In genomic region chr1:160708821-160709220, GRCh38 we compare ENCODE assay signal across 11 cellular contexts. TPM values are rescaled to one million over a fixed set of nuclear protein-coding genes. Genes with fewer than 3 reads are reported as not detected.
A peak's percentile ranks its signal among the peaks of the same experiment; 100 is the strongest.
DNase-seq lines count a peak whose midpoint lies in the region; ATAC-seq and TF ChIP-seq lines count a peak whose summit lies in the region.
"Had no signal": no experiment of that assay in that cellular context is flagged by ENCODE, and none has a peak within 500 bp of the region (broad histone marks: within the 10 kb centered on the region; RNA-seq: fewer than 3 reads in every experiment).

No MANE protein-coding gene starts in this region.

- H3K36me3 Mint-ChIP-seq in activated CD8-positive, alpha-beta memory T cell treated with anti-CD3 and anti-CD28 coated beads, Interleukin-2, amount 10 ng/mL, durations not matched to agents 7 days and 5 days: peaks cover 26% of the 10 kb centered on the region
- peaks cover 21% of the 10 kb centered on the region for H3K36me3 Mint-ChIP-seq in activated CD4-positive, alpha-beta T cell treated with anti-CD3 and anti-CD28 coated beads, Interleukin-2, amount 10 ng/mL, durations not matched to agents 7 days and 5 days (ENCODE audit: low read depth)
- H3K36me3 Mint-ChIP-seq in stimulated activated memory B cell treated with anti-CD40 and anti-IgM and Interleukin-4, amounts not matched to agents 10 μg/mL and 1 μg/mL and 100 μg/mL, for 72 hours: peaks cover 14% of the 10 kb centered on the region

- no peak for TF ChIP-seq CTCF in lower leg skin (IDR thresholded peaks at IDR 0.05)

- ATAC-seq in activated CD8-positive, alpha-beta memory T cell treated with anti-CD3 and anti-CD28 coated beads, Interleukin-2, amount 10 ng/mL, durations not matched to agents 7 days and 5 days: peak; percentile 25
- ATAC-seq in HG02798 (IDR thresholded peaks at IDR 0.05; ENCODE audit: poor library complexity, unreplicated experiment): peak; percentile 37
- ATAC-seq in stimulated activated memory B cell treated with anti-CD40 and anti-IgM and Interleukin-4, amounts not matched to agents 10 μg/mL and 1 μg/mL and 100 μg/mL, for 72 hours: peak; percentile 10

- no peak overlapping the region for H3K4me3 ChIP-seq in lower leg skin (ENCODE audit: low read depth, poor library complexity, severe bottlenecking)

- no peak overlapping the region for H3K4me3 Mint-ChIP-seq in activated CD8-positive, alpha-beta memory T cell treated with anti-CD3 and anti-CD28 coated beads, Interleukin-2, amount 10 ng/mL, durations not matched to agents 7 days and 5 days
- H3K4me3 Mint-ChIP-seq in activated CD4-positive, alpha-beta T cell treated with anti-CD3 and anti-CD28 coated beads, Interleukin-2, amount 10 ng/mL, durations not matched to agents 7 days and 5 days: no peak overlapping the region
- H3K4me3 Mint-ChIP-seq in stimulated activated memory B cell treated with anti-CD40 and anti-IgM and Interleukin-4, amounts not matched to agents 10 μg/mL and 1 μg/mL and 100 μg/mL, for 72 hours: no peak overlapping the region

- no peak for TF ChIP-seq POLR2A in lower leg skin (IDR thresholded peaks at IDR 0.05)

- H3K4me1 Mint-ChIP-seq in activated CD8-positive, alpha-beta memory T cell treated with anti-CD3 and anti-CD28 coated beads, Interleukin-2, amount 10 ng/mL, durations not matched to agents 7 days and 5 days: peaks cover 41% of the 10 kb centered on the region
- H3K4me1 Mint-ChIP-seq in activated CD4-positive, alpha-beta T cell treated with anti-CD3 and anti-CD28 coated beads, Interleukin-2, amount 10 ng/mL, durations not matched to agents 7 days and 5 days: peaks cover 45% of the 10 kb centered on the region
- H3K4me1 Mint-ChIP-seq in stimulated activated memory B cell treated with anti-CD40 and anti-IgM and Interleukin-4, amounts not matched to agents 10 μg/mL and 1 μg/mL and 100 μg/mL, for 72 hours: peaks cover 37% of the 10 kb centered on the region

- no peak overlapping the region for H3K27ac Mint-ChIP-seq in activated CD8-positive, alpha-beta memory T cell treated with anti-CD3 and anti-CD28 coated beads, Interleukin-2, amount 10 ng/mL, durations not matched to agents 7 days and 5 days
- no peak overlapping the region for H3K27ac Mint-ChIP-seq in activated CD4-positive, alpha-beta T cell treated with anti-CD3 and anti-CD28 coated beads, Interleukin-2, amount 10 ng/mL, durations not matched to agents 7 days and 5 days
- H3K27ac Mint-ChIP-seq in stimulated activated memory B cell treated with anti-CD40 and anti-IgM and Interleukin-4, amounts not matched to agents 10 μg/mL and 1 μg/mL and 100 μg/mL, for 72 hours: no peak overlapping the region

- DNase-seq in activated CD8-positive, alpha-beta memory T cell treated with anti-CD3 and anti-CD28 coated beads, Interleukin-2, amount 10 ng/mL, durations not matched to agents 7 days and 5 days: peak; percentile 69
- no peak for DNase-seq in activated CD8-positive, alpha-beta memory T cell treated with anti-CD3 and anti-CD28 coated beads, Interleukin-2, amount 50 U/mL, for 4 hours
- peak; percentile 53 for DNase-seq in activated CD4-positive, alpha-beta T cell treated with anti-CD3 and anti-CD28 coated beads, Interleukin-2, amount 10 ng/mL, durations not matched to agents 7 days and 5 days
- DNase-seq in lower leg skin (ENCODE audit: low spot score in 2 of 2) (no peak), GF-D8 (lab: John Stamatoyannopoulos, UW) (no peak), kidney tubule cell (ENCODE audit: low spot score) (no peak)
- DNase-seq: NCI-H774 had no signal

- POLR2A ChIA-PET in activated CD4-positive, alpha-beta T cell treated with anti-CD3 and anti-CD28 coated beads, Interleukin-2, amount 10 ng/mL, durations not matched to agents 7 days and 5 days (lab: Charles Lee): interaction anchor here (0.7 to 1.1 kb wide), 2 partner anchors 14 to 36 kb away, joined by 3 read pairs; no protein-coding TSS in a partner anchor

- H3K9me3 Mint-ChIP-seq in activated CD8-positive, alpha-beta memory T cell treated with anti-CD3 and anti-CD28 coated beads, Interleukin-2, amount 10 ng/mL, durations not matched to agents 7 days and 5 days (ENCODE audit: low read depth): no peaks in the 10 kb centered on the region
- H3K9me3 Mint-ChIP-seq in activated CD4-positive, alpha-beta T cell treated with anti-CD3 and anti-CD28 coated beads, Interleukin-2, amount 10 ng/mL, durations not matched to agents 7 days and 5 days: no peaks in the 10 kb centered on the region
- H3K9me3 Mint-ChIP-seq in stimulated activated memory B cell treated with anti-CD40 and anti-IgM and Interleukin-4, amounts not matched to agents 10 μg/mL and 1 μg/mL and 100 μg/mL, for 72 hours: no peaks in the 10 kb centered on the region

- H3K27me3 Mint-ChIP-seq in activated CD8-positive, alpha-beta memory T cell treated with anti-CD3 and anti-CD28 coated beads, Interleukin-2, amount 10 ng/mL, durations not matched to agents 7 days and 5 days: no peaks in the 10 kb centered on the region
- H3K27me3 Mint-ChIP-seq in activated CD4-positive, alpha-beta T cell treated with anti-CD3 and anti-CD28 coated beads, Interleukin-2, amount 10 ng/mL, durations not matched to agents 7 days and 5 days: no peaks in the 10 kb centered on the region
- no peaks in the 10 kb centered on the region for H3K27me3 Mint-ChIP-seq in stimulated activated memory B cell treated with anti-CD40 and anti-IgM and Interleukin-4, amounts not matched to agents 10 μg/mL and 1 μg/mL and 100 μg/mL, for 72 hours

- CTCF ChIA-PET in activated CD8-positive, alpha-beta memory T cell treated with anti-CD3 and anti-CD28 coated beads, Interleukin-2, amount 10 ng/mL, durations not matched to agents 7 days and 5 days (lab: Charles Lee): interaction anchor here (1.0 to 4.5 kb wide), 10 partner anchors 14 to 127 kb away, joined by 3 to 61 read pairs (median 10); no protein-coding TSS in a partner anchor
- CTCF ChIA-PET in activated CD4-positive, alpha-beta T cell treated with anti-CD3 and anti-CD28 coated beads, Interleukin-2, amount 10 ng/mL, durations not matched to agents 7 days and 5 days (lab: Charles Lee): interaction anchor here (1.0 to 3.3 kb wide), 6 partner anchors 18 to 246 kb away, joined by 3 to 23 read pairs (median 6); partner anchors contain the start of gene ITLN2

- WGBS in lower leg skin, 2 donors: 63 to 66% methylated on average over 4 of the region's 4 CpGs

- intact Hi-C loops in lower leg skin (cut with DNase I; ENCODE audit: low total_unique reads): no loop called here

RNA-seq across cellular contexts. Expression of gene CD48, which starts 2.8 kb away (rescaled TPM):
- total RNA-seq in activated CD8-positive, alpha-beta memory T cell treated with anti-CD3 and anti-CD28 coated beads, Interleukin-2, amount 10 ng/mL, durations not matched to agents 7 days and 5 days: 100 to 1,000 TPM; 304 to 332 TPM
- total RNA-seq in activated CD4-positive, alpha-beta T cell treated with anti-CD3 and anti-CD28 coated beads, Interleukin-2, amount 10 ng/mL, durations not matched to agents 7 days and 5 days: 100 to 1,000 TPM; 294 to 309 TPM
- 1 to 10 TPM in 3 of 4 donors, under 1 TPM in 1; 0.53 to 4.3 (median 1.5) TPM for total RNA-seq in lower leg skin
- total RNA-seq: dermis microvascular lymphatic vessel endothelial cell had no signal

RNA-seq across cellular contexts. Expression of gene SLAMF7, which starts 30.2 kb away (rescaled TPM):
- total RNA-seq in activated CD8-positive, alpha-beta memory T cell treated with anti-CD3 and anti-CD28 coated beads, Interleukin-2, amount 10 ng/mL, durations not matched to agents 7 days and 5 days: 100 to 1,000 TPM; 107 to 126 TPM
- total RNA-seq in activated CD4-positive, alpha-beta T cell treated with anti-CD3 and anti-CD28 coated beads, Interleukin-2, amount 10 ng/mL, durations not matched to agents 7 days and 5 days: 10 to 100 TPM; 12.8 to 13.4 TPM
- 1 to 10 TPM in 3 of 4 donors, under 1 TPM in 1; 0.91 to 8.0 (median 4.5) TPM for total RNA-seq in lower leg skin
- total RNA-seq: dermis microvascular lymphatic vessel endothelial cell, osteoblast had no signal

Comparison
In these comparisons a context has a peak if more than half of its experiments do, and no peak if none do; other contexts are left out.
1. DNase-seq: peak in activated CD8-positive, alpha-beta memory T cell treated with anti-CD3 and anti-CD28 coated beads, Interleukin-2, amount 10 ng/mL, durations not matched to agents 7 days and 5 days (single experiment) and activated CD4-positive, alpha-beta T cell treated with anti-CD3 and anti-CD28 coated beads, Interleukin-2, amount 10 ng/mL, durations not matched to agents 7 days and 5 days (single experiment); none in activated CD8-positive, alpha-beta memory T cell treated with anti-CD3 and anti-CD28 coated beads, Interleukin-2, amount 50 U/mL, for 4 hours (single experiment), lower leg skin (0 of 2), GF-D8 (single experiment) and kidney tubule cell (single experiment).
2. RNA of gene CD48, which starts 2.8 kb away (total RNA-seq): 304 to 332 TPM in activated CD8-positive, alpha-beta memory T cell treated with anti-CD3 and anti-CD28 coated beads, Interleukin-2, amount 10 ng/mL, durations not matched to agents 7 days and 5 days and 294 to 309 TPM in activated CD4-positive, alpha-beta T cell treated with anti-CD3 and anti-CD28 coated beads, Interleukin-2, amount 10 ng/mL, durations not matched to agents 7 days and 5 days; 0.53 to 4.3 TPM in lower leg skin; every median in the first group is over 10 times any median in the second.
3. RNA of gene SLAMF7, which starts 30.2 kb away (total RNA-seq): 107 to 126 TPM in activated CD8-positive, alpha-beta memory T cell treated with anti-CD3 and anti-CD28 coated beads, Interleukin-2, amount 10 ng/mL, durations not matched to agents 7 days and 5 days; 12.8 to 13.4 TPM in activated CD4-positive, alpha-beta T cell treated with anti-CD3 and anti-CD28 coated beads, Interleukin-2, amount 10 ng/mL, durations not matched to agents 7 days and 5 days and 0.91 to 8.0 TPM in lower leg skin; every median in the first group is over 4 times any median in the second.
4. Peak in every context shown above with its lines, with median percentiles within 50 percentile points of each other: ATAC-seq.